ENCODE assay signal across 1 cellular context in the genomic region with DNA sequence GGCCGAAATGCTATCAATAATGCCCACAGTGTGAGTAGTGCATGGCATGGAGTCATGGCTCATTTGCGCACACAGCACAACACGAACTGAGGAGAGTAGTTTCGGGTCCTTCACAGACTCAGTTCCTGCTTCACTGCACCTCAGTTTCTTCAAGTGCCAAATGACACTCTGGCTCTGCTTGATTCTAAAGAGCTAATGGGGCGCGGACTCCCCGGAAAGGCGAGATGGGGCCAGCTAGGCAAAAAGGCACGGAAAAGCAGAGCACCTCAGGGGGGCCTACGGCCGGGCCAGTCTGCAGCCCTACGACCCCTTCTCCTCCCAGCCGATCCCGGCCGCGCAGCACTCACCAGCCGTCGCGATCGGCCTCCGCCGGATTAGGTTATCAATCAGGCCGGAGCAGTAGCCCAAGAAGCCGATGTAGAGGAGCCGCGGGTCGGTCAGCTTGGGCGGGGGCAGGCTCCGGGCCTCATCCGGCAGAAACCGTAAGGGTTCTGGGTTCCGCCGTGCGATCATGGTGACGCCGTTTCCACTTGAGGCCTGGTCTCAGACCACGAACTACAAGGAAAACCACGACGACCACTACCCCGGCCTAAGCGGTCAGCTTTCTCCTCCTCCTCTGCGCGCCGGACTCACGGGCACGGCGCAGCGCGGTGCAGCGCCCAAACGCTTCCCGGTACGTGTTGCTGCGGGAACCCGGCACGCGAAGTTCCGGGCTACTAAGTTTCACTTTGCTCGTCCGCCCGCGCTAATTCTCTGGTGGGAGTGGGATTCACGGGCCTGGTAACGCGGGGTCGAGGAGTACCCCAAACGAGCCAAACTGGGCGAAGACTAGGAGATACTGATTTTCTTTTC.
TF ChIP-seq lines count a peak whose summit lies in the region.

A gene (minus strand): TSS at position 631 of the 852 bp plus-strand sequence. CDS start 118 bp downstream, at position 513.

TF ChIP-seq in HepG2, 621 proteins besides CTCF, POLR2A, EP300 and RAD21 (continued from another document and continues in another):
- TF ChIP-seq, protein P1, sequence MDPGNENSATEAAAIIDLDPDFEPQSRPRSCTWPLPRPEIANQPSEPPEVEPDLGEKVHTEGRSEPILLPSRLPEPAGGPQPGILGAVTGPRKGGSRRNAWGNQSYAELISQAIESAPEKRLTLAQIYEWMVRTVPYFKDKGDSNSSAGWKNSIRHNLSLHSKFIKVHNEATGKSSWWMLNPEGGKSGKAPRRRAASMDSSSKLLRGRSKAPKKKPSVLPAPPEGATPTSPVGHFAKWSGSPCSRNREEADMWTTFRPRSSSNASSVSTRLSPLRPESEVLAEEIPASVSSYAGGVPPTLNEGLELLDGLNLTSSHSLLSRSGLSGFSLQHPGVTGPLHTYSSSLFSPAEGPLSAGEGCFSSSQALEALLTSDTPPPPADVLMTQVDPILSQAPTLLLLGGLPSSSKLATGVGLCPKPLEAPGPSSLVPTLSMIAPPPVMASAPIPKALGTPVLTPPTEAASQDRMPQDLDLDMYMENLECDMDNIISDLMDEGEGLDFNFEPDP (CRISPR knock-in tag; conservative IDR thresholded peaks at IDR 0.05) = 0 out of 2 replicates have a peak, but pooled peaks have one; percentile 49
- TF ChIP-seq ATM (IDR thresholded peaks at IDR 0.05; ENCODE audit: borderline replicate concordance) (no peak), ZFP41 (CRISPR knock-in tag; IDR thresholded peaks at IDR 0.05; ENCODE audit: borderline replicate concordance) (peak; percentile 79; the same call in 1 of the 2 replicates), ZZZ3 (CRISPR knock-in tag; IDR thresholded peaks at IDR 0.05; ENCODE audit: borderline replicate concordance) (peak; percentile 81; the same call in 1 of the 2 replicates), FLYWCH1 (CRISPR knock-in tag; IDR thresholded peaks at IDR 0.05) (peak; percentile 87), SKI (IDR thresholded peaks at IDR 0.05; ENCODE audit: partially characterized antibody) (no peak), ZNF562 (CRISPR knock-in tag; IDR thresholded peaks at IDR 0.05; ENCODE audit: borderline replicate concordance) (no peak), NFYB (CRISPR knock-in tag; IDR thresholded peaks at IDR 0.05) (peak; percentile 48; the same call in 1 of the 2 replicates), REXO4 (CRISPR knock-in tag; IDR thresholded peaks at IDR 0.05; ENCODE audit: borderline replicate concordance) (0 out of 2 replicates have a peak, but pooled peaks have one; percentile 22), IKZF1 (IDR thresholded peaks at IDR 0.05) (no peak), DPF2 (CRISPR knock-in tag; IDR thresholded peaks at IDR 0.05; ENCODE audit: borderline replicate concordance, low read depth) (no peak), ZNF446 (CRISPR knock-in tag; IDR thresholded peaks at IDR 0.05) (0 out of 2 replicates have a peak, but pooled peaks have one; percentile 51)
- TF ChIP-seq, protein P2, sequence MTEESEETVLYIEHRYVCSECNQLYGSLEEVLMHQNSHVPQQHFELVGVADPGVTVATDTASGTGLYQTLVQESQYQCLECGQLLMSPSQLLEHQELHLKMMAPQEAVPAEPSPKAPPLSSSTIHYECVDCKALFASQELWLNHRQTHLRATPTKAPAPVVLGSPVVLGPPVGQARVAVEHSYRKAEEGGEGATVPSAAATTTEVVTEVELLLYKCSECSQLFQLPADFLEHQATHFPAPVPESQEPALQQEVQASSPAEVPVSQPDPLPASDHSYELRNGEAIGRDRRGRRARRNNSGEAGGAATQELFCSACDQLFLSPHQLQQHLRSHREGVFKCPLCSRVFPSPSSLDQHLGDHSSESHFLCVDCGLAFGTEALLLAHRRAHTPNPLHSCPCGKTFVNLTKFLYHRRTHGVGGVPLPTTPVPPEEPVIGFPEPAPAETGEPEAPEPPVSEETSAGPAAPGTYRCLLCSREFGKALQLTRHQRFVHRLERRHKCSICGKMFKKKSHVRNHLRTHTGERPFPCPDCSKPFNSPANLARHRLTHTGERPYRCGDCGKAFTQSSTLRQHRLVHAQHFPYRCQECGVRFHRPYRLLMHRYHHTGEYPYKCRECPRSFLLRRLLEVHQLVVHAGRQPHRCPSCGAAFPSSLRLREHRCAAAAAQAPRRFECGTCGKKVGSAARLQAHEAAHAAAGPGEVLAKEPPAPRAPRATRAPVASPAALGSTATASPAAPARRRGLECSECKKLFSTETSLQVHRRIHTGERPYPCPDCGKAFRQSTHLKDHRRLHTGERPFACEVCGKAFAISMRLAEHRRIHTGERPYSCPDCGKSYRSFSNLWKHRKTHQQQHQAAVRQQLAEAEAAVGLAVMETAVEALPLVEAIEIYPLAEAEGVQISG (CRISPR knock-in tag; IDR thresholded peaks at IDR 0.05) = peak; percentile 96
- TF ChIP-seq, protein P3, sequence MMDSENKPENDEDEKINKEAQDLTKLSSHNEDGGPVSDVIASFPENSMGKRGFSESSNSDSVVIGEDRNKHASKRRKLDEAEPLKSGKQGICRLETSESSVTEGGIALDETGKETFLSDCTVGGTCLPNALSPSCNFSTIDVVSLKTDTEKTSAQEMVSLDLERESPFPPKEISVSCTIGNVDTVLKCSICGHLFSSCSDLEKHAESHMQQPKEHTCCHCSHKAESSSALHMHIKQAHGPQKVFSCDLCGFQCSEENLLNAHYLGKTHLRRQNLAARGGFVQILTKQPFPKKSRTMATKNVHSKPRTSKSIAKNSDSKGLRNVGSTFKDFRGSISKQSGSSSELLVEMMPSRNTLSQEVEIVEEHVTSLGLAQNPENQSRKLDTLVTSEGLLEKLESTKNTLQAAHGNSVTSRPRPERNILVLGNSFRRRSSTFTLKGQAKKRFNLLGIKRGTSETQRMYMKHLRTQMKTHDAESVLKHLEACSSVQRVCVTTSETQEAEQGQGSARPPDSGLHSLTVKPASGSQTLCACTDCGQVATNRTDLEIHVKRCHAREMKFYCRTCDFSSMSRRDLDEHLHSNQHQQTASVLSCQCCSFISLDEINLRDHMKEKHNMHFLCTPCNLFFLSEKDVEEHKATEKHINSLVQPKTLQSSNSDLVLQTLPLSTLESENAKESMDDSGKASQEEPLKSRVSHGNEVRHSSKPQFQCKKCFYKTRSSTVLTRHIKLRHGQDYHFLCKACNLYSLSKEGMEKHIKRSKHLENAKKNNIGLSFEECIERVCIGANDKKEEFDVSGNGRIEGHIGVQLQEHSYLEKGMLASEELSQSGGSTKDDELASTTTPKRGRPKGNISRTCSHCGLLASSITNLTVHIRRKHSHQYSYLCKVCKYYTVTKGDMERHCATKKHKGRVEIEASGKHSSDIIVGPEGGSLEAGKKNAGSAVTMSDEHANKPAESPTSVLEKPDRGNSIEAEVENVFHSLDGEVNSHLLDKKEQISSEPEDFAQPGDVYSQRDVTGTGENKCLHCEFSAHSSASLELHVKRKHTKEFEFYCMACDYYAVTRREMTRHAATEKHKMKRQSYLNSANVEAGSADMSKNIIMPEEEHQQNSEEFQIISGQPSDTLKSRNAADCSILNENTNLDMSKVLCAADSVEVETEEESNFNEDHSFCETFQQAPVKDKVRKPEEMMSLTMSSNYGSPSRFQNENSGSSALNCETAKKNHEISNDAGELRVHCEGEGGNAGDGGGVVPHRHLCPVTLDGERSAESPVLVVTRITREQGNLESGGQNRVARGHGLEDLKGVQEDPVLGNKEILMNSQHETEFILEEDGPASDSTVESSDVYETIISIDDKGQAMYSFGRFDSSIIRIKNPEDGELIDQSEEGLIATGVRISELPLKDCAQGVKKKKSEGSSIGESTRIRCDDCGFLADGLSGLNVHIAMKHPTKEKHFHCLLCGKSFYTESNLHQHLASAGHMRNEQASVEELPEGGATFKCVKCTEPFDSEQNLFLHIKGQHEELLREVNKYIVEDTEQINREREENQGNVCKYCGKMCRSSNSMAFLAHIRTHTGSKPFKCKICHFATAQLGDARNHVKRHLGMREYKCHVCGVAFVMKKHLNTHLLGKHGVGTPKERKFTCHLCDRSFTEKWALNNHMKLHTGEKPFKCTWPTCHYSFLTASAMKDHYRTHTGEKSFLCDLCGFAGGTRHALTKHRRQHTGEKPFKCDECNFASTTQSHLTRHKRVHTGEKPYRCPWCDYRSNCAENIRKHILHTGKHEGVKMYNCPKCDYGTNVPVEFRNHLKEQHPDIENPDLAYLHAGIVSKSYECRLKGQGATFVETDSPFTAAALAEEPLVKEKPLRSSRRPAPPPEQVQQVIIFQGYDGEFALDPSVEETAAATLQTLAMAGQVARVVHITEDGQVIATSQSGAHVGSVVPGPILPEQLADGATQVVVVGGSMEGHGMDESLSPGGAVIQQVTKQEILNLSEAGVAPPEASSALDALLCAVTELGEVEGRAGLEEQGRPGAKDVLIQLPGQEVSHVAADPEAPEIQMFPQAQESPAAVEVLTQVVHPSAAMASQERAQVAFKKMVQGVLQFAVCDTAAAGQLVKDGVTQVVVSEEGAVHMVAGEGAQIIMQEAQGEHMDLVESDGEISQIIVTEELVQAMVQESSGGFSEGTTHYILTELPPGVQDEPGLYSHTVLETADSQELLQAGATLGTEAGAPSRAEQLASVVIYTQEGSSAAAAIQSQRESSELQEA (CRISPR knock-in tag; IDR thresholded peaks at IDR 0.05; ENCODE audit: not compliant biosample characterization) = peak; percentile 89
- TF ChIP-seq, protein P4, sequence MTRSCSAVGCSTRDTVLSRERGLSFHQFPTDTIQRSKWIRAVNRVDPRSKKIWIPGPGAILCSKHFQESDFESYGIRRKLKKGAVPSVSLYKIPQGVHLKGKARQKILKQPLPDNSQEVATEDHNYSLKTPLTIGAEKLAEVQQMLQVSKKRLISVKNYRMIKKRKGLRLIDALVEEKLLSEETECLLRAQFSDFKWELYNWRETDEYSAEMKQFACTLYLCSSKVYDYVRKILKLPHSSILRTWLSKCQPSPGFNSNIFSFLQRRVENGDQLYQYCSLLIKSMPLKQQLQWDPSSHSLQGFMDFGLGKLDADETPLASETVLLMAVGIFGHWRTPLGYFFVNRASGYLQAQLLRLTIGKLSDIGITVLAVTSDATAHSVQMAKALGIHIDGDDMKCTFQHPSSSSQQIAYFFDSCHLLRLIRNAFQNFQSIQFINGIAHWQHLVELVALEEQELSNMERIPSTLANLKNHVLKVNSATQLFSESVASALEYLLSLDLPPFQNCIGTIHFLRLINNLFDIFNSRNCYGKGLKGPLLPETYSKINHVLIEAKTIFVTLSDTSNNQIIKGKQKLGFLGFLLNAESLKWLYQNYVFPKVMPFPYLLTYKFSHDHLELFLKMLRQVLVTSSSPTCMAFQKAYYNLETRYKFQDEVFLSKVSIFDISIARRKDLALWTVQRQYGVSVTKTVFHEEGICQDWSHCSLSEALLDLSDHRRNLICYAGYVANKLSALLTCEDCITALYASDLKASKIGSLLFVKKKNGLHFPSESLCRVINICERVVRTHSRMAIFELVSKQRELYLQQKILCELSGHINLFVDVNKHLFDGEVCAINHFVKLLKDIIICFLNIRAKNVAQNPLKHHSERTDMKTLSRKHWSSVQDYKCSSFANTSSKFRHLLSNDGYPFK (CRISPR knock-in tag; IDR thresholded peaks at IDR 0.05; ENCODE audit: borderline replicate concordance) = peak; percentile 83; the same call in 1 of the 2 replicates
- TF ChIP-seq, protein P5, sequence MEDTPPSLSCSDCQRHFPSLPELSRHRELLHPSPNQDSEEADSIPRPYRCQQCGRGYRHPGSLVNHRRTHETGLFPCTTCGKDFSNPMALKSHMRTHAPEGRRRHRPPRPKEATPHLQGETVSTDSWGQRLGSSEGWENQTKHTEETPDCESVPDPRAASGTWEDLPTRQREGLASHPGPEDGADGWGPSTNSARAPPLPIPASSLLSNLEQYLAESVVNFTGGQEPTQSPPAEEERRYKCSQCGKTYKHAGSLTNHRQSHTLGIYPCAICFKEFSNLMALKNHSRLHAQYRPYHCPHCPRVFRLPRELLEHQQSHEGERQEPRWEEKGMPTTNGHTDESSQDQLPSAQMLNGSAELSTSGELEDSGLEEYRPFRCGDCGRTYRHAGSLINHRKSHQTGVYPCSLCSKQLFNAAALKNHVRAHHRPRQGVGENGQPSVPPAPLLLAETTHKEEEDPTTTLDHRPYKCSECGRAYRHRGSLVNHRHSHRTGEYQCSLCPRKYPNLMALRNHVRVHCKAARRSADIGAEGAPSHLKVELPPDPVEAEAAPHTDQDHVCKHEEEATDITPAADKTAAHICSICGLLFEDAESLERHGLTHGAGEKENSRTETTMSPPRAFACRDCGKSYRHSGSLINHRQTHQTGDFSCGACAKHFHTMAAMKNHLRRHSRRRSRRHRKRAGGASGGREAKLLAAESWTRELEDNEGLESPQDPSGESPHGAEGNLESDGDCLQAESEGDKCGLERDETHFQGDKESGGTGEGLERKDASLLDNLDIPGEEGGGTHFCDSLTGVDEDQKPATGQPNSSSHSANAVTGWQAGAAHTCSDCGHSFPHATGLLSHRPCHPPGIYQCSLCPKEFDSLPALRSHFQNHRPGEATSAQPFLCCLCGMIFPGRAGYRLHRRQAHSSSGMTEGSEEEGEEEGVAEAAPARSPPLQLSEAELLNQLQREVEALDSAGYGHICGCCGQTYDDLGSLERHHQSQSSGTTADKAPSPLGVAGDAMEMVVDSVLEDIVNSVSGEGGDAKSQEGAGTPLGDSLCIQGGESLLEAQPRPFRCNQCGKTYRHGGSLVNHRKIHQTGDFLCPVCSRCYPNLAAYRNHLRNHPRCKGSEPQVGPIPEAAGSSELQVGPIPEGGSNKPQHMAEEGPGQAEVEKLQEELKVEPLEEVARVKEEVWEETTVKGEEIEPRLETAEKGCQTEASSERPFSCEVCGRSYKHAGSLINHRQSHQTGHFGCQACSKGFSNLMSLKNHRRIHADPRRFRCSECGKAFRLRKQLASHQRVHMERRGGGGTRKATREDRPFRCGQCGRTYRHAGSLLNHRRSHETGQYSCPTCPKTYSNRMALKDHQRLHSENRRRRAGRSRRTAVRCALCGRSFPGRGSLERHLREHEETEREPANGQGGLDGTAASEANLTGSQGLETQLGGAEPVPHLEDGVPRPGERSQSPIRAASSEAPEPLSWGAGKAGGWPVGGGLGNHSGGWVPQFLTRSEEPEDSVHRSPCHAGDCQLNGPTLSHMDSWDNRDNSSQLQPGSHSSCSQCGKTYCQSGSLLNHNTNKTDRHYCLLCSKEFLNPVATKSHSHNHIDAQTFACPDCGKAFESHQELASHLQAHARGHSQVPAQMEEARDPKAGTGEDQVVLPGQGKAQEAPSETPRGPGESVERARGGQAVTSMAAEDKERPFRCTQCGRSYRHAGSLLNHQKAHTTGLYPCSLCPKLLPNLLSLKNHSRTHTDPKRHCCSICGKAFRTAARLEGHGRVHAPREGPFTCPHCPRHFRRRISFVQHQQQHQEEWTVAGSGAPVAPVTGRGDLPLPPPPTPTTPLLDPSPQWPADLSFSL (CRISPR knock-in tag; IDR thresholded peaks at IDR 0.05) = 0 out of 2 replicates have a peak, but pooled peaks have one; percentile 38
- TF ChIP-seq, protein P6, sequence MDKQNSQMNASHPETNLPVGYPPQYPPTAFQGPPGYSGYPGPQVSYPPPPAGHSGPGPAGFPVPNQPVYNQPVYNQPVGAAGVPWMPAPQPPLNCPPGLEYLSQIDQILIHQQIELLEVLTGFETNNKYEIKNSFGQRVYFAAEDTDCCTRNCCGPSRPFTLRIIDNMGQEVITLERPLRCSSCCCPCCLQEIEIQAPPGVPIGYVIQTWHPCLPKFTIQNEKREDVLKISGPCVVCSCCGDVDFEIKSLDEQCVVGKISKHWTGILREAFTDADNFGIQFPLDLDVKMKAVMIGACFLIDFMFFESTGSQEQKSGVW (CRISPR knock-in tag; IDR thresholded peaks at IDR 0.05; ENCODE audit: borderline replicate concordance) = no peak
- TF ChIP-seq, protein P7, sequence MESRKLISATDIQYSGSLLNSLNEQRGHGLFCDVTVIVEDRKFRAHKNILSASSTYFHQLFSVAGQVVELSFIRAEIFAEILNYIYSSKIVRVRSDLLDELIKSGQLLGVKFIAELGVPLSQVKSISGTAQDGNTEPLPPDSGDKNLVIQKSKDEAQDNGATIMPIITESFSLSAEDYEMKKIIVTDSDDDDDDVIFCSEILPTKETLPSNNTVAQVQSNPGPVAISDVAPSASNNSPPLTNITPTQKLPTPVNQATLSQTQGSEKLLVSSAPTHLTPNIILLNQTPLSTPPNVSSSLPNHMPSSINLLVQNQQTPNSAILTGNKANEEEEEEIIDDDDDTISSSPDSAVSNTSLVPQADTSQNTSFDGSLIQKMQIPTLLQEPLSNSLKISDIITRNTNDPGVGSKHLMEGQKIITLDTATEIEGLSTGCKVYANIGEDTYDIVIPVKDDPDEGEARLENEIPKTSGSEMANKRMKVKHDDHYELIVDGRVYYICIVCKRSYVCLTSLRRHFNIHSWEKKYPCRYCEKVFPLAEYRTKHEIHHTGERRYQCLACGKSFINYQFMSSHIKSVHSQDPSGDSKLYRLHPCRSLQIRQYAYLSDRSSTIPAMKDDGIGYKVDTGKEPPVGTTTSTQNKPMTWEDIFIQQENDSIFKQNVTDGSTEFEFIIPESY (CRISPR knock-in tag; IDR thresholded peaks at IDR 0.05) = peak; percentile 74
